1 cellular context compared by ENCODE assay signal in genomic region chr19:38304866-38305429, GRCh38.
TF ChIP-seq lines count a peak whose summit lies in the region.

No MANE protein-coding gene starts in this region.

TF ChIP-seq in K562, 482 proteins besides CTCF, POLR2A, EP300 and RAD21 (continued from another document and continues in another):
- TF ChIP-seq AFF4 (CRISPR knock-in tag; IDR thresholded peaks at IDR 0.05) (no peak), PURB (CRISPR knock-in tag; IDR thresholded peaks at IDR 0.05; ENCODE audit: low read depth) (no peak), ZKSCAN3 (CRISPR knock-in tag; IDR thresholded peaks at IDR 0.05) (no peak), NFXL1 (CRISPR knock-in tag; IDR thresholded peaks at IDR 0.05) (no peak), SNRNP70 (optimal IDR thresholded peaks at IDR 0.05; ENCODE audit: low read depth, low read length) (no peak), NFRKB (IDR thresholded peaks at IDR 0.05; ENCODE audit: low read depth) (no peak), NR3C1 (CRISPR knock-in tag; IDR thresholded peaks at IDR 0.05) (no peak), JUNB (CRISPR knock-in tag; conservative IDR thresholded peaks at IDR 0.05) (no peak), MXD1 (CRISPR knock-in tag; IDR thresholded peaks at IDR 0.05; ENCODE audit: borderline replicate concordance, poor library complexity, severe bottlenecking) (no peak), ZNF766 (CRISPR knock-in tag; conservative IDR thresholded peaks at IDR 0.05) (peak; percentile 71; the same call in 1 of the 2 replicates), MED1 (CRISPR knock-in tag; IDR thresholded peaks at IDR 0.05; ENCODE audit: borderline replicate concordance) (no peak), ZNF133 (CRISPR knock-in tag; IDR thresholded peaks at IDR 0.05) (no peak), HNRNPLL (IDR thresholded peaks at IDR 0.05; ENCODE audit: low read depth, low read length, poor library complexity, severe bottlenecking) (no peak), TRIM25 (IDR thresholded peaks at IDR 0.05; ENCODE audit: borderline replicate concordance) (no peak), SRSF1 (IDR thresholded peaks at IDR 0.05; ENCODE audit: low read depth, low read length) (no peak), ZNF280B (CRISPR knock-in tag; IDR thresholded peaks at IDR 0.05) (no peak), ZNF696 (CRISPR knock-in tag; conservative IDR thresholded peaks at IDR 0.05) (no peak), NCOA1 (IDR thresholded peaks at IDR 0.05; ENCODE audit: low read depth) (no peak), POLR2H (tag; IDR thresholded peaks at IDR 0.05; ENCODE audit: low read depth) (no peak), TCFL5 (CRISPR knock-in tag; conservative IDR thresholded peaks at IDR 0.05) (no peak), CXXC5 (CRISPR knock-in tag; IDR thresholded peaks at IDR 0.05) (peak; percentile 28; the same call in 1 of the 2 replicates), PPARD (CRISPR knock-in tag; IDR thresholded peaks at IDR 0.05) (no peak), CBFA2T3 (IDR thresholded peaks at IDR 0.05) (peak; percentile 34), KAT7 (CRISPR knock-in tag; IDR thresholded peaks at IDR 0.05; ENCODE audit: borderline replicate concordance) (no peak), ZNF146 (CRISPR knock-in tag; IDR thresholded peaks at IDR 0.05; ENCODE audit: unreplicated experiment) (no peak), ZNF174 (CRISPR knock-in tag; IDR thresholded peaks at IDR 0.05) (no peak), TBP (optimal IDR thresholded peaks at IDR 0.05; ENCODE audit: low read depth, low read length) (peak; percentile 46), RAD51 (IDR thresholded peaks at IDR 0.05; ENCODE audit: borderline replicate concordance, low read depth) (no peak), NR2C1 (IDR thresholded peaks at IDR 0.05) (no peak), NR2C1 (tag; IDR thresholded peaks at IDR 0.05) (no peak), ZFX (CRISPR knock-in tag; IDR thresholded peaks at IDR 0.05) (no peak), NCOA6 (IDR thresholded peaks at IDR 0.05) (no peak), CBX1 (IDR thresholded peaks at IDR 0.05; ENCODE audit: low read depth) (no peak), PCBP1 (IDR thresholded peaks at IDR 0.05; ENCODE audit: low read depth, low read length, poor library complexity, severe bottlenecking) (no peak), ZNF445 (CRISPR knock-in tag; IDR thresholded peaks at IDR 0.05; ENCODE audit: low read depth) (no peak), TAF1 (IDR thresholded peaks at IDR 0.05; ENCODE audit: control insufficient read depth, extremely low read depth, insufficient read depth, low read length, severe bottlenecking) (no peak), POLR3G (IDR thresholded peaks at IDR 0.05; ENCODE audit: extremely low read depth, insufficient read length, insufficient replicate concordance) (no peak), HMGXB4 (CRISPR knock-in tag; IDR thresholded peaks at IDR 0.05) (no peak), ZSCAN29 (IDR thresholded peaks at IDR 0.05) (no peak)
- TF ChIP-seq, protein P1, sequence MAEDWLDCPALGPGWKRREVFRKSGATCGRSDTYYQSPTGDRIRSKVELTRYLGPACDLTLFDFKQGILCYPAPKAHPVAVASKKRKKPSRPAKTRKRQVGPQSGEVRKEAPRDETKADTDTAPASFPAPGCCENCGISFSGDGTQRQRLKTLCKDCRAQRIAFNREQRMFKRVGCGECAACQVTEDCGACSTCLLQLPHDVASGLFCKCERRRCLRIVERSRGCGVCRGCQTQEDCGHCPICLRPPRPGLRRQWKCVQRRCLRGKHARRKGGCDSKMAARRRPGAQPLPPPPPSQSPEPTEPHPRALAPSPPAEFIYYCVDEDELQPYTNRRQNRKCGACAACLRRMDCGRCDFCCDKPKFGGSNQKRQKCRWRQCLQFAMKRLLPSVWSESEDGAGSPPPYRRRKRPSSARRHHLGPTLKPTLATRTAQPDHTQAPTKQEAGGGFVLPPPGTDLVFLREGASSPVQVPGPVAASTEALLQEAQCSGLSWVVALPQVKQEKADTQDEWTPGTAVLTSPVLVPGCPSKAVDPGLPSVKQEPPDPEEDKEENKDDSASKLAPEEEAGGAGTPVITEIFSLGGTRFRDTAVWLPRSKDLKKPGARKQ (CRISPR knock-in tag; IDR thresholded peaks at IDR 0.05), result no peak
- TF ChIP-seq, protein P2, sequence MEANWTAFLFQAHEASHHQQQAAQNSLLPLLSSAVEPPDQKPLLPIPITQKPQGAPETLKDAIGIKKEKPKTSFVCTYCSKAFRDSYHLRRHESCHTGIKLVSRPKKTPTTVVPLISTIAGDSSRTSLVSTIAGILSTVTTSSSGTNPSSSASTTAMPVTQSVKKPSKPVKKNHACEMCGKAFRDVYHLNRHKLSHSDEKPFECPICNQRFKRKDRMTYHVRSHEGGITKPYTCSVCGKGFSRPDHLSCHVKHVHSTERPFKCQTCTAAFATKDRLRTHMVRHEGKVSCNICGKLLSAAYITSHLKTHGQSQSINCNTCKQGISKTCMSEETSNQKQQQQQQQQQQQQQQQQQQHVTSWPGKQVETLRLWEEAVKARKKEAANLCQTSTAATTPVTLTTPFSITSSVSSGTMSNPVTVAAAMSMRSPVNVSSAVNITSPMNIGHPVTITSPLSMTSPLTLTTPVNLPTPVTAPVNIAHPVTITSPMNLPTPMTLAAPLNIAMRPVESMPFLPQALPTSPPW (CRISPR knock-in tag; IDR thresholded peaks at IDR 0.05), result peak; percentile 94
- TF ChIP-seq, protein P3, sequence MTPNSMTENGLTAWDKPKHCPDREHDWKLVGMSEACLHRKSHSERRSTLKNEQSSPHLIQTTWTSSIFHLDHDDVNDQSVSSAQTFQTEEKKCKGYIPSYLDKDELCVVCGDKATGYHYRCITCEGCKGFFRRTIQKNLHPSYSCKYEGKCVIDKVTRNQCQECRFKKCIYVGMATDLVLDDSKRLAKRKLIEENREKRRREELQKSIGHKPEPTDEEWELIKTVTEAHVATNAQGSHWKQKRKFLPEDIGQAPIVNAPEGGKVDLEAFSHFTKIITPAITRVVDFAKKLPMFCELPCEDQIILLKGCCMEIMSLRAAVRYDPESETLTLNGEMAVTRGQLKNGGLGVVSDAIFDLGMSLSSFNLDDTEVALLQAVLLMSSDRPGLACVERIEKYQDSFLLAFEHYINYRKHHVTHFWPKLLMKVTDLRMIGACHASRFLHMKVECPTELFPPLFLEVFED (CRISPR knock-in tag; conservative IDR thresholded peaks at IDR 0.05), result no peak
- TF ChIP-seq, protein P4, sequence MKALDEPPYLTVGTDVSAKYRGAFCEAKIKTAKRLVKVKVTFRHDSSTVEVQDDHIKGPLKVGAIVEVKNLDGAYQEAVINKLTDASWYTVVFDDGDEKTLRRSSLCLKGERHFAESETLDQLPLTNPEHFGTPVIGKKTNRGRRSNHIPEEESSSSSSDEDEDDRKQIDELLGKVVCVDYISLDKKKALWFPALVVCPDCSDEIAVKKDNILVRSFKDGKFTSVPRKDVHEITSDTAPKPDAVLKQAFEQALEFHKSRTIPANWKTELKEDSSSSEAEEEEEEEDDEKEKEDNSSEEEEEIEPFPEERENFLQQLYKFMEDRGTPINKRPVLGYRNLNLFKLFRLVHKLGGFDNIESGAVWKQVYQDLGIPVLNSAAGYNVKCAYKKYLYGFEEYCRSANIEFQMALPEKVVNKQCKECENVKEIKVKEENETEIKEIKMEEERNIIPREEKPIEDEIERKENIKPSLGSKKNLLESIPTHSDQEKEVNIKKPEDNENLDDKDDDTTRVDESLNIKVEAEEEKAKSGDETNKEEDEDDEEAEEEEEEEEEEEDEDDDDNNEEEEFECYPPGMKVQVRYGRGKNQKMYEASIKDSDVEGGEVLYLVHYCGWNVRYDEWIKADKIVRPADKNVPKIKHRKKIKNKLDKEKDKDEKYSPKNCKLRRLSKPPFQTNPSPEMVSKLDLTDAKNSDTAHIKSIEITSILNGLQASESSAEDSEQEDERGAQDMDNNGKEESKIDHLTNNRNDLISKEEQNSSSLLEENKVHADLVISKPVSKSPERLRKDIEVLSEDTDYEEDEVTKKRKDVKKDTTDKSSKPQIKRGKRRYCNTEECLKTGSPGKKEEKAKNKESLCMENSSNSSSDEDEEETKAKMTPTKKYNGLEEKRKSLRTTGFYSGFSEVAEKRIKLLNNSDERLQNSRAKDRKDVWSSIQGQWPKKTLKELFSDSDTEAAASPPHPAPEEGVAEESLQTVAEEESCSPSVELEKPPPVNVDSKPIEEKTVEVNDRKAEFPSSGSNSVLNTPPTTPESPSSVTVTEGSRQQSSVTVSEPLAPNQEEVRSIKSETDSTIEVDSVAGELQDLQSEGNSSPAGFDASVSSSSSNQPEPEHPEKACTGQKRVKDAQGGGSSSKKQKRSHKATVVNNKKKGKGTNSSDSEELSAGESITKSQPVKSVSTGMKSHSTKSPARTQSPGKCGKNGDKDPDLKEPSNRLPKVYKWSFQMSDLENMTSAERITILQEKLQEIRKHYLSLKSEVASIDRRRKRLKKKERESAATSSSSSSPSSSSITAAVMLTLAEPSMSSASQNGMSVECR (CRISPR knock-in tag; IDR thresholded peaks at IDR 0.05), result 0 out of 2 replicates have a peak, but pooled peaks have one; percentile 42
- TF ChIP-seq, protein P5, sequence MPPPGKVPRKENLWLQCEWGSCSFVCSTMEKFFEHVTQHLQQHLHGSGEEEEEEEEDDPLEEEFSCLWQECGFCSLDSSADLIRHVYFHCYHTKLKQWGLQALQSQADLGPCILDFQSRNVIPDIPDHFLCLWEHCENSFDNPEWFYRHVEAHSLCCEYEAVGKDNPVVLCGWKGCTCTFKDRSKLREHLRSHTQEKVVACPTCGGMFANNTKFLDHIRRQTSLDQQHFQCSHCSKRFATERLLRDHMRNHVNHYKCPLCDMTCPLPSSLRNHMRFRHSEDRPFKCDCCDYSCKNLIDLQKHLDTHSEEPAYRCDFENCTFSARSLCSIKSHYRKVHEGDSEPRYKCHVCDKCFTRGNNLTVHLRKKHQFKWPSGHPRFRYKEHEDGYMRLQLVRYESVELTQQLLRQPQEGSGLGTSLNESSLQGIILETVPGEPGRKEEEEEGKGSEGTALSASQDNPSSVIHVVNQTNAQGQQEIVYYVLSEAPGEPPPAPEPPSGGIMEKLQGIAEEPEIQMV (tag; conservative IDR thresholded peaks at IDR 0.05; ENCODE audit: low read depth), result no peak
